In genomic region chr7:137342340-137342739, GRCh38 we compare ENCODE assay signal across 14 cellular contexts. TPM values are rescaled to one million over a fixed set of nuclear protein-coding genes. Genes with fewer than 3 reads are reported as not detected.
A peak's percentile ranks its signal among the peaks of the same experiment; 100 is the strongest.
DNase-seq lines count a peak whose midpoint lies in the region; ATAC-seq and TF ChIP-seq lines count a peak whose summit lies in the region.
"Had no signal": no experiment of that assay in that cellular context is flagged by ENCODE, and none has a peak within 500 bp of the region (broad histone marks: within the 10 kb centered on the region; RNA-seq: fewer than 3 reads in every experiment).

No MANE protein-coding gene starts in this region.

- DNase-seq in NCI-H69 (lab: John Stamatoyannopoulos, UW) (peak; percentile 38), esophagus squamous epithelium (lab: John Stamatoyannopoulos, UW) (no peak), upper lobe of left lung (no peak), Peyer's patch (no peak), GM19240 (ENCODE audit: insufficient read length, low spot score) (no peak)
- DNase-seq in stimulated activated CD4-positive, alpha-beta T cell treated with anti-CD3 and anti-CD28 coated beads, Interleukin-4, amount 100 ng/mL, for 4 hours = no peak
- DNase-seq: GF-D8, kidney glomerular epithelial cell, NCI-H187 treated with DMSO at 0.1 percent for 48 hours, ovary had no signal

- ATAC-seq in upper lobe of left lung (ENCODE audit: low FRiP score in 2 of 2) = no peak

- H3K27me3 ChIP-seq in ACC112 (ENCODE audit: insufficient read depth, low read length) (no peaks in the 10 kb centered on the region), esophagus squamous epithelium (no peaks in the 10 kb centered on the region), muscle layer of duodenum (ENCODE audit: low read depth, low read length) (no peaks in the 10 kb centered on the region), upper lobe of left lung (no peaks in the 10 kb centered on the region), Peyer's patch (no peaks in the 10 kb centered on the region)
- H3K27me3 ChIP-seq: ovary had no signal

- H2AFZ ChIP-seq in ACC112 (ENCODE audit: low read length, unreplicated experiment) = peak overlapping the region; percentile 87

- TF ChIP-seq POLR2A in esophagus squamous epithelium (IDR thresholded peaks at IDR 0.05) (no peak), upper lobe of left lung (IDR thresholded peaks at IDR 0.05) (no peak), Peyer's patch (IDR thresholded peaks at IDR 0.05) (no peak)

- H3K79me2 ChIP-seq in ACC112 (ENCODE audit: control insufficient read depth, insufficient read depth, low read length, unreplicated experiment) = no peaks in the 10 kb centered on the region

- peak overlapping the region; percentile 80 for H3K4me3 ChIP-seq in ACC112 (ENCODE audit: low read depth, low read length)
- H3K4me3 ChIP-seq in esophagus squamous epithelium = peak overlapping the region; percentile 35 to 70 (median 52)
- H3K4me3 ChIP-seq in muscle layer of duodenum (ENCODE audit: low read depth in 1 of 2, low read length in 2 of 2) = peak overlapping the region; percentile 71 to 73
- peak overlapping the region in 1 of 4 donors; percentile 40 for H3K4me3 ChIP-seq in upper lobe of left lung
- peak overlapping the region in 1 of 4 donors; percentile 37 for H3K4me3 ChIP-seq in Peyer's patch

- peaks cover 10% of the 10 kb centered on the region for H3K4me1 ChIP-seq in ACC112 (ENCODE audit: control insufficient read depth, insufficient read depth, low read length, unreplicated experiment)
- H3K4me1 ChIP-seq in esophagus squamous epithelium = peaks cover 0 to 34% (median 0%) of the 10 kb centered on the region in 3 donors
- no peaks in the 10 kb centered on the region for H3K4me1 ChIP-seq in muscle layer of duodenum (ENCODE audit: control insufficient read depth in 1 of 2, insufficient read depth in 2 of 2, low read length in 2 of 2)
- peaks cover 0 to 11% (median 0%) of the 10 kb centered on the region in 4 donors for H3K4me1 ChIP-seq in upper lobe of left lung
- no peaks in the 10 kb centered on the region for H3K4me1 ChIP-seq in Peyer's patch

- TF ChIP-seq EP300 in upper lobe of left lung (IDR thresholded peaks at IDR 0.05) = no peak

- intact Hi-C loops in esophagus squamous epithelium (cut with DNase I) = no loop called here

- H3K9me3 ChIP-seq in esophagus squamous epithelium (no peaks in the 10 kb centered on the region), muscle layer of duodenum (ENCODE audit: control insufficient read depth in 1 of 2, low read length in 2 of 2) (no peaks in the 10 kb centered on the region), upper lobe of left lung (no peaks in the 10 kb centered on the region), Peyer's patch (peaks cover 0 to 2% (median 0%) of the 10 kb centered on the region in 4 donors)
- H3K9me3 ChIP-seq: ovary had no signal

- no peak overlapping the region for H3K27ac ChIP-seq in ACC112 (ENCODE audit: low read depth, low read length)
- H3K27ac ChIP-seq in esophagus squamous epithelium = peak overlapping the region in 3 of 4 donors; percentile 67 to 80 (median 74)
- no peak overlapping the region for H3K27ac ChIP-seq in muscle layer of duodenum (ENCODE audit: low read length)
- H3K27ac ChIP-seq in upper lobe of left lung = no peak overlapping the region
- no peak overlapping the region for H3K27ac ChIP-seq in Peyer's patch
- H3K27ac ChIP-seq: epithelial cell of prostate, ovary had no signal

- TF ChIP-seq CTCF in esophagus squamous epithelium (IDR thresholded peaks at IDR 0.05) (no peak), upper lobe of left lung (IDR thresholded peaks at IDR 0.05) (no peak), Peyer's patch (IDR thresholded peaks at IDR 0.05) (no peak)

- 50 to 69% methylated on average over 1 of the region's 1 CpG for WGBS in esophagus squamous epithelium, 2 donors
- 80 to 95% methylated on average over 1 of the region's 1 CpG for WGBS in upper lobe of left lung, 2 donors

- no peaks in the 10 kb centered on the region for H3K36me3 ChIP-seq in ACC112 (ENCODE audit: insufficient read depth, low read length)
- no peaks in the 10 kb centered on the region for H3K36me3 ChIP-seq in esophagus squamous epithelium
- no peaks in the 10 kb centered on the region for H3K36me3 ChIP-seq in muscle layer of duodenum (ENCODE audit: control insufficient read depth in 1 of 2, insufficient read depth in 2 of 2, low read length in 2 of 2)
- H3K36me3 ChIP-seq in upper lobe of left lung = no peaks in the 10 kb centered on the region
- no peaks in the 10 kb centered on the region for H3K36me3 ChIP-seq in Peyer's patch
- H3K36me3 ChIP-seq: ovary had no signal

RNA-seq across cellular contexts. Expression of gene PTN, which starts 1.2 kb away (rescaled TPM):
- total RNA-seq in esophagus squamous epithelium = 10 to 100 TPM; 22.4 to 95.9 (median 82.9) TPM
- 10 to 100 TPM in 1 of 6 donors, 1 to 10 TPM in 5; 2.4 to 10.3 (median 3.3) TPM for total RNA-seq in upper lobe of left lung
- 1 to 10 TPM; 2.8 to 6.7 (median 4.0) TPM for total RNA-seq in Peyer's patch
- total RNA-seq: B cell had no signal

Comparison
In these comparisons a context has a peak if more than half of its experiments do, and no peak if none do; other contexts are left out.
1. H3K27ac ChIP-seq: peak in esophagus squamous epithelium (3 of 4); none in ACC112 (single experiment), muscle layer of duodenum (single experiment), upper lobe of left lung (0 of 4) and Peyer's patch (0 of 4).